ENCODE assay signal across 16 cellular contexts in genomic region chr2:46339676-46340459, GRCh38. TPM values are rescaled to one million over a fixed set of nuclear protein-coding genes. Genes with fewer than 3 reads are reported as not detected.
DNase-seq lines count a peak whose midpoint lies in the region; ATAC-seq, FAIRE-seq and TF ChIP-seq lines count a peak whose summit lies in the region.
"Had no signal": no experiment of that assay in that cellular context is flagged by ENCODE, and none has a peak within 500 bp of the region (broad histone marks: within the 10 kb centered on the region; RNA-seq: fewer than 3 reads in every experiment).

No MANE protein-coding gene starts in this region.

- H3K4me3 ChIP-seq in endothelial cell of umbilical vein (replicated peaks in 1 of 3; ENCODE audit: insufficient read depth in 1 of 3, low read depth in 1 of 3, low read length in 3 of 3) (no peak overlapping the region), left lung (no peak overlapping the region), thyroid gland (replicated peaks in 1 of 3) (no peak overlapping the region), H7 (ENCODE audit: insufficient read depth, low read depth, low read length) (no peak overlapping the region)

- H3K36me3 ChIP-seq in endothelial cell of umbilical vein (ENCODE audit: control insufficient read depth in 2 of 2, extremely low read depth in 1 of 2, insufficient read depth in 2 of 2, low read length in 2 of 2) (no peaks in the 10 kb centered on the region), left lung (no peaks in the 10 kb centered on the region), thyroid gland (no peaks in the 10 kb centered on the region), H7 (replicated peaks; ENCODE audit: control insufficient read depth, insufficient read depth, low read length) (no peaks in the 10 kb centered on the region)

- DNase-seq in NCI-H82 (lab: John Stamatoyannopoulos, UW) (peak; percentile 73), endothelial cell of umbilical vein (ENCODE audit: low read depth, low spot score) (peak; percentile 42), left lung (no peak), thyroid gland (no peak), GM10248 (ENCODE audit: extremely low spot score) (no peak), GDM1 (lab: John Stamatoyannopoulos, UW) (no peak), H7 (no peak)
- DNase-seq: amniotic stem cell; CD4-positive, alpha-beta memory T cell; head of caudate nucleus; posterior cingulate gyrus; SHP77 treated with DMSO at 0.1 percent for 48 hours; stimulated activated CD4-positive, alpha-beta T cell treated with anti-CD3 and anti-CD28 coated beads, Interleukin-4, amount 100 ng/mL, for 24 hours had no signal

- no peak for ATAC-seq in left lung
- ATAC-seq in GM18867 (IDR thresholded peaks at IDR 0.05; ENCODE audit: unreplicated experiment): no peak
- ATAC-seq: WTC11 had no signal

- CTCF ChIA-PET in endothelial cell of umbilical vein (lab: Charles Lee): interaction anchor here (0.9 to 3.2 kb wide), 4 partner anchors 10 to 277 kb away, joined by 3 to 10 read pairs (median 4); no protein-coding TSS in a partner anchor
- CTCF ChIA-PET in GM10248 (lab: Yijun Ruan, JAX): interaction anchor here (0.9 to 2.7 kb wide), 8 partner anchors 10 to 277 kb away, joined by 3 to 11 read pairs (median 4); no protein-coding TSS in a partner anchor

- FAIRE-seq in endothelial cell of umbilical vein (lab: Jason Lieb, UNC): no peak
- FAIRE-seq: H1 had no signal

- no peak overlapping the region for H2AFZ ChIP-seq in endothelial cell of umbilical vein (ENCODE audit: low read depth, low read length)

- TF ChIP-seq POLR2A in endothelial cell of umbilical vein (IDR thresholded peaks at IDR 0.05; ENCODE audit: low read depth, low read length) (no peak), thyroid gland (IDR thresholded peaks at IDR 0.05) (no peak)

- H3K9me1 ChIP-seq in endothelial cell of umbilical vein (replicated peaks; ENCODE audit: control insufficient read depth, extremely low read depth, insufficient read depth, low read length): no peaks in the 10 kb centered on the region

- WGBS in thyroid gland, 2 donors: 66 to 83% methylated on average over 11 to 12 of the region's 12 CpGs

- intact Hi-C loops in endothelial cell of umbilical vein (cut with micrococcal nuclease): no loop called here
- intact Hi-C loops in left lung (cut with DNase I): no loop called here
- intact Hi-C loops in thyroid gland (cut with DNase I): no loop called here

- no peak overlapping the region for H3K4me2 ChIP-seq in endothelial cell of umbilical vein (ENCODE audit: insufficient read depth, low read length)

- H3K9ac ChIP-seq in endothelial cell of umbilical vein (replicated peaks; ENCODE audit: extremely low read depth, insufficient read depth, low read length): no peak overlapping the region

- POLR2A ChIA-PET in endothelial cell of umbilical vein (lab: Charles Lee) (no interaction called here), GM10248 (lab: Yijun Ruan, JAX) (no interaction called here)

- H3K79me2 ChIP-seq in endothelial cell of umbilical vein (ENCODE audit: control insufficient read depth, insufficient read depth, low read length): peaks cover 69% of the 10 kb centered on the region

- H3K9me3 ChIP-seq in endothelial cell of umbilical vein (replicated peaks; ENCODE audit: control insufficient read depth, insufficient read depth, low read length) (no peaks in the 10 kb centered on the region), left lung (no peaks in the 10 kb centered on the region), thyroid gland (no peaks in the 10 kb centered on the region)

- no peak for TF ChIP-seq CTCF in endothelial cell of umbilical vein (IDR thresholded peaks at IDR 0.05; ENCODE audit: extremely low read depth in 1 of 2, insufficient read depth in 1 of 2, low read depth in 1 of 2, low read length in 2 of 2)
- TF ChIP-seq CTCF in left lung (IDR thresholded peaks at IDR 0.05): no peak
- no peak for TF ChIP-seq CTCF in thyroid gland (IDR thresholded peaks at IDR 0.05)
- TF ChIP-seq CTCF in GM10248 (IDR thresholded peaks at IDR 0.05; ENCODE audit: control extremely low read depth, extremely low read depth, low read depth, missing control alignments): no peak

- H3K27me3 ChIP-seq in endothelial cell of umbilical vein (ENCODE audit: control insufficient read depth in 2 of 2, insufficient read depth in 2 of 2, low read length in 2 of 2) (no peaks in the 10 kb centered on the region), left lung (no peaks in the 10 kb centered on the region), thyroid gland (no peaks in the 10 kb centered on the region), H7 (ENCODE audit: control insufficient read depth, insufficient read depth, low read length) (no peaks in the 10 kb centered on the region)

- H3K4me1 ChIP-seq in endothelial cell of umbilical vein (ENCODE audit: control insufficient read depth, extremely low read depth, insufficient read depth, low read length) (peaks cover 20% of the 10 kb centered on the region), left lung (peaks cover 48 to 97% of the 10 kb centered on the region in 2 donors), thyroid gland (peaks cover 50 to 79% of the 10 kb centered on the region in 2 donors)

- peaks cover 2% of the 10 kb centered on the region for H4K20me1 ChIP-seq in endothelial cell of umbilical vein (replicated peaks; ENCODE audit: control insufficient read depth, extremely low read depth, insufficient read depth, low read length)

- BruUV-seq in endothelial cell of umbilical vein (replicated peaks; lab: Mats Ljungman, UMichigan): no TSS peak

- H3K27ac ChIP-seq in endothelial cell of umbilical vein (ENCODE audit: insufficient read depth, low read depth, low read length) (no peak overlapping the region), left lung (peak overlapping the region; percentile 3 to 16), thyroid gland (peak overlapping the region in 2 of 3 donors; percentile 8 to 34)

- dilution Hi-C loops in endothelial cell of umbilical vein (cut with MboI; ENCODE audit: extremely low pct_ligation_motif_present, low sequenced_read_pairs): no loop called here

TF ChIP-seq in endothelial cell of umbilical vein, 7 proteins besides CTCF, POLR2A, EP300 and RAD21:
- TF ChIP-seq GATA2 (IDR thresholded peaks at IDR 0.05; ENCODE audit: insufficient read depth, insufficient read length, low read depth, low read length) (no peak), FOS (IDR thresholded peaks at IDR 0.05; ENCODE audit: borderline replicate concordance, insufficient read depth, low read length) (no peak), EZH2 (IDR thresholded peaks at IDR 0.05; ENCODE audit: borderline replicate concordance, low read depth, low read length, severe bottlenecking) (no peak)
- TF ChIP-seq, protein P1, sequence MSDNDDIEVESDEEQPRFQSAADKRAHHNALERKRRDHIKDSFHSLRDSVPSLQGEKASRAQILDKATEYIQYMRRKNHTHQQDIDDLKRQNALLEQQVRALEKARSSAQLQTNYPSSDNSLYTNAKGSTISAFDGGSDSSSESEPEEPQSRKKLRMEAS (IDR thresholded peaks at IDR 0.05; ENCODE audit: insufficient read depth, insufficient read length): no peak

RNA-seq across cellular contexts. Expression of gene EPAS1, which starts 42.7 kb away (rescaled TPM):
- 374 and 397 TPM in 2 replicates for total RNA-seq in endothelial cell of umbilical vein
- 214 and 229 TPM in 2 replicates for polyA plus RNA-seq in endothelial cell of umbilical vein
- polyA plus RNA-seq in endothelial cell of umbilical vein (2011; cell fraction: cytosol; rRNA removed): 316 and 329 TPM in 2 replicates
- 257 and 293 TPM in 2 replicates for polyA plus RNA-seq in endothelial cell of umbilical vein (2011; cell fraction: nucleus; rRNA removed)
- polyA plus RNA-seq in endothelial cell of umbilical vein (2012): 294 and 311 TPM in 2 replicates
- polyA minus RNA-seq in endothelial cell of umbilical vein: 334 and 376 TPM in 2 replicates
- polyA minus RNA-seq in endothelial cell of umbilical vein (2011; cell fraction: cytosol; rRNA and poly(A)+ RNA removed): 84.9 TPM
- polyA minus RNA-seq in endothelial cell of umbilical vein (2011; cell fraction: nucleus; rRNA and poly(A)+ RNA removed): 192 and 214 TPM in 2 replicates
- 100 to 1,000 TPM; 590 to 962 TPM for total RNA-seq in left lung
- total RNA-seq in thyroid gland: 100 to 1,000 TPM; 124 to 563 (median 182) TPM
- total RNA-seq in H7 (2014; rRNA removed; shearing (Covaris generic)): 0.94 and 2.2 TPM in 2 replicates

Comparison
In these comparisons a context has a peak if more than half of its experiments do, and no peak if none do; other contexts are left out.
1. DNase-seq: peak in NCI-H82 (single experiment) and endothelial cell of umbilical vein (single experiment); none in left lung (0 of 2), thyroid gland (0 of 2), GM10248 (single experiment), GDM1 (single experiment) and H7 (single experiment).
2. RNA of gene EPAS1, which starts 42.7 kb away (total RNA-seq): 590 to 962 TPM in left lung, 374 to 397 TPM in endothelial cell of umbilical vein and 124 to 563 TPM in thyroid gland; 0.94 to 2.2 TPM in H7; every median in the first group is over 10 times any median in the second.